In the genomic region with DNA sequence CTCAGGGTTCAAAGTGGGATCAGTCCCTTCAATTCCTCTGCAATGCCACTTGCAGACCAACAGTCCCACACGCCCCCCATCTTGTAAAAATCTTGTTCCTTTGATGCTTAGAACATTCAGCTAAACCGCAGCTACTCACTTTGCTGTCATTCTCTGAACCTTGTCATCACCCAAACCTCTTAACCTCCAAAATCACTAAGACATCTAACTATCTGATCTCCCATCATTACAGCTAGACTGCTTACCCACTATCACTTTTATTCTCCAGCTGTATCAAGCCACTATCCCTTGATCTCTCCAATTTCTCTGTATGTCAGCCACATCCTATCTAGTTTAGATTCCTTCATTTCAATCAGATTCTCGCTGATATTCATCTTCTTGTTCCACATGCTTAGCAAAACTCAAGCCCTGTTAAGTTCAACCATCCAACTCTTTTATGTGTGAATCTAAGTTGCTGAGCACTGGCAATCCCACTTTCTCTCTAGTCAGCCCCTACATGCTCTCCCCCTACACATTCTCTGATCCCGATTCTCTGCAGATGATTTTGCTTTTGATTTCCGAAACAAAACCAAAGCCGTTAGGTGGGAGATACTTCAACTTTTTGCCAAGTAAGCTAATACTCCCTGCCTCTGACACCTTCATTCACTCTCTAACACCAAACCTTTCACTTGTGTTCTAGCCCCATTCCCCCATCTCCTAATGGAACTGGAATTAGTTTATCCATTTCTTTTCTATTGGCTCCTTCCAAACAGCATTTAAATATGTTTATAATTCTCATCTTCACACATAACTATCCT, we compare ENCODE assay signal across 24 cellular contexts. TPM values are rescaled to one million over a fixed set of nuclear protein-coding genes. Genes with fewer than 3 reads are reported as not detected.
DNase-seq lines count a peak whose midpoint lies in the region; ATAC-seq, FAIRE-seq and TF ChIP-seq lines count a peak whose summit lies in the region.
"Had no signal": no experiment of that assay in that cellular context is flagged by ENCODE, and none has a peak within 500 bp of the region (broad histone marks: within the 10 kb centered on the region; RNA-seq: fewer than 3 reads in every experiment).

No MANE protein-coding gene starts in this region.

- H3K4me1 ChIP-seq in A549 (peaks cover 19% of the 10 kb centered on the region), upper lobe of right lung (peaks cover 23% of the 10 kb centered on the region), left ventricle myocardium inferior (peaks cover 36% of the 10 kb centered on the region)
- peaks cover 44% of the 10 kb centered on the region for H3K4me1 ChIP-seq in CD4-positive, CD25-positive, alpha-beta regulatory T cell (ENCODE audit: control insufficient read depth, insufficient read depth, low read length, poor library complexity, severe bottlenecking)

- DNase-seq in A549 (ENCODE audit: low read depth in 1 of 2, low spot score in 1 of 2) (no peak), immature natural killer cell (no peak), upper lobe of right lung (no peak), left ventricle myocardium inferior (no peak)
- peak in 1 of 3 donors; percentile 32 for DNase-seq in CD4-positive, CD25-positive, alpha-beta regulatory T cell
- DNase-seq in activated CD4-positive, alpha-beta memory T cell treated with anti-CD3 and anti-CD28 coated beads for 36 hours: no peak
- DNase-seq: activated CD4-positive, alpha-beta T cell treated with anti-CD3 and anti-CD28 coated beads for 4 hours; activated gamma-delta T cell treated with Interleukin-2 at 50 U/mL for 16 hours; brain microvascular endothelial cell; dermis blood vessel endothelial cell; DMS 273 treated with DMSO at 0.1 percent for 48 hours; GF-D8; left lung; MG63; mucosa of descending colon; NCI-H1930; NCI-H510A; SHP77; sigmoid colon; testis had no signal

- H3K27me3 Mint-ChIP-seq in CD4-positive, CD25-positive, alpha-beta regulatory T cell: peaks cover 5% of the 10 kb centered on the region
- H3K27me3 Mint-ChIP-seq in activated CD4-positive, alpha-beta memory T cell treated with anti-CD3 and anti-CD28 coated beads for 36 hours: no peaks in the 10 kb centered on the region
- peaks cover 6 to 10% (median 7%) of the 10 kb centered on the region in 3 donors for H3K27me3 Mint-ChIP-seq in immature natural killer cell (ENCODE audit: low read depth in 3 of 3)
- H3K27me3 Mint-ChIP-seq: B cell had no signal

- no peak for TF ChIP-seq EP300 in A549 (IDR thresholded peaks at IDR 0.05)

- H3K27ac ChIP-seq in A549 (no peak overlapping the region), upper lobe of right lung (no peak overlapping the region), left ventricle myocardium inferior (replicated peaks) (no peak overlapping the region)
- no peak overlapping the region for H3K27ac ChIP-seq in CD4-positive, CD25-positive, alpha-beta regulatory T cell (ENCODE audit: insufficient read depth, low read length, poor library complexity, severe bottlenecking)
- H3K27ac ChIP-seq: brain microvascular endothelial cell, left lung, sigmoid colon, testis had no signal

- H3K4me3 ChIP-seq in A549 (no peak overlapping the region), upper lobe of right lung (no peak overlapping the region), left ventricle myocardium inferior (no peak overlapping the region)
- peak overlapping the region; percentile 16 for H3K4me3 ChIP-seq in CD4-positive, CD25-positive, alpha-beta regulatory T cell (ENCODE audit: low read depth, low read length)
- H3K4me3 ChIP-seq: left lung, MG63, mucosa of descending colon, sigmoid colon, testis had no signal

- H3K4me1 Mint-ChIP-seq in CD4-positive, CD25-positive, alpha-beta regulatory T cell: peaks cover 14 to 78% (median 54%) of the 10 kb centered on the region in 4 donors
- peaks cover 50% of the 10 kb centered on the region for H3K4me1 Mint-ChIP-seq in activated CD4-positive, alpha-beta memory T cell treated with anti-CD3 and anti-CD28 coated beads for 36 hours (ENCODE audit: low read depth)
- peaks cover 44 to 65% of the 10 kb centered on the region in 2 donors for H3K4me1 Mint-ChIP-seq in immature natural killer cell

- POLR2A ChIA-PET in A549 (lab: Yijun Ruan, JAX): no interaction called here
- POLR2A ChIA-PET in activated CD4-positive, alpha-beta memory T cell treated with anti-CD3 and anti-CD28 coated beads for 36 hours (lab: Charles Lee): interaction anchor here (1.2 to 1.5 kb wide), 2 partner anchors 17 to 19 kb away, joined by 4 to 5 read pairs; a partner anchor contains a TSS

- H3K4me3 Mint-ChIP-seq in CD4-positive, CD25-positive, alpha-beta regulatory T cell: peak overlapping the region; percentile 5 to 53 (median 40)
- H3K4me3 Mint-ChIP-seq in activated CD4-positive, alpha-beta memory T cell treated with anti-CD3 and anti-CD28 coated beads for 36 hours: no peak overlapping the region
- H3K4me3 Mint-ChIP-seq in immature natural killer cell: no peak overlapping the region
- H3K4me3 Mint-ChIP-seq: B cell had no signal

- H3K27me3 ChIP-seq in CD4-positive, CD25-positive, alpha-beta regulatory T cell (ENCODE audit: control insufficient read depth, insufficient read depth, low read length): no peaks in the 10 kb centered on the region
- H3K27me3 ChIP-seq in upper lobe of right lung: no peaks in the 10 kb centered on the region
- H3K27me3 ChIP-seq in left ventricle myocardium inferior (ENCODE audit: low read depth): no peaks in the 10 kb centered on the region
- H3K27me3 ChIP-seq: brain microvascular endothelial cell, left lung, MG63, sigmoid colon, testis had no signal

- WGBS in A549 (ENCODE audit: missing lambda C conversion rate): 89% methylated on average over 6 of the region's 6 CpGs

- peak overlapping the region; percentile 20 to 93 (median 44) for H3K27ac Mint-ChIP-seq in CD4-positive, CD25-positive, alpha-beta regulatory T cell
- peak overlapping the region; percentile 4 for H3K27ac Mint-ChIP-seq in activated CD4-positive, alpha-beta memory T cell treated with anti-CD3 and anti-CD28 coated beads for 36 hours
- H3K27ac Mint-ChIP-seq in immature natural killer cell: peak overlapping the region in 5 of 6 donors; percentile 7 to 24 (median 9)
- H3K27ac Mint-ChIP-seq: B cell had no signal

- CTCF ChIA-PET in A549 (lab: Yijun Ruan, JAX): interaction anchor here (0.9 to 3.3 kb wide), 13 partner anchors 8 to 277 kb away, joined by 3 to 16 read pairs (median 4); a partner anchor contains a TSS
- CTCF ChIA-PET in activated CD4-positive, alpha-beta memory T cell treated with anti-CD3 and anti-CD28 coated beads for 36 hours (lab: Charles Lee): interaction anchor here (0.7 to 1.5 kb wide), 5 partner anchors 17 to 331 kb away, joined by 3 to 8 read pairs (median 3); no protein-coding TSS in a partner anchor

- no peak overlapping the region for H3K4me2 ChIP-seq in A549

- H3K9me3 ChIP-seq in A549: no peaks in the 10 kb centered on the region
- no peaks in the 10 kb centered on the region for H3K9me3 ChIP-seq in CD4-positive, CD25-positive, alpha-beta regulatory T cell (ENCODE audit: control insufficient read depth in 2 of 2, low read length in 2 of 2)
- H3K9me3 ChIP-seq in upper lobe of right lung: no peaks in the 10 kb centered on the region
- no peaks in the 10 kb centered on the region for H3K9me3 ChIP-seq in left ventricle myocardium inferior (replicated peaks)
- H3K9me3 ChIP-seq: left lung, MG63, mucosa of descending colon, sigmoid colon, testis had no signal

- TF ChIP-seq RAD21 in A549 (conservative IDR thresholded peaks at IDR 0.05 in 1 of 2, IDR thresholded peaks at IDR 0.05 in 1 of 2): no peak

- H3K36me3 ChIP-seq in CD4-positive, CD25-positive, alpha-beta regulatory T cell (ENCODE audit: control insufficient read depth, insufficient read depth, low read length): peaks cover 3% of the 10 kb centered on the region
- H3K36me3 ChIP-seq in upper lobe of right lung: peaks cover 5% of the 10 kb centered on the region
- H3K36me3 ChIP-seq in left ventricle myocardium inferior: peaks cover 9% of the 10 kb centered on the region
- H3K36me3 ChIP-seq: brain microvascular endothelial cell had no signal

- FAIRE-seq in A549 (lab: Jason Lieb, UNC): no peak
- FAIRE-seq: GM12892, HTR-8/SVneo had no signal

- H3K36me3 Mint-ChIP-seq in CD4-positive, CD25-positive, alpha-beta regulatory T cell: peaks cover 18% of the 10 kb centered on the region
- peaks cover 8% of the 10 kb centered on the region for H3K36me3 Mint-ChIP-seq in activated CD4-positive, alpha-beta memory T cell treated with anti-CD3 and anti-CD28 coated beads for 36 hours
- no peaks in the 10 kb centered on the region for H3K36me3 Mint-ChIP-seq in immature natural killer cell

- no peak for TF ChIP-seq POLR2A in A549 (IDR thresholded peaks at IDR 0.05; ENCODE audit: low read length)

- ATAC-seq in A549: no peak
- no peak for ATAC-seq in CD4-positive, CD25-positive, alpha-beta regulatory T cell (ENCODE audit: low read depth in 2 of 2)
- ATAC-seq in upper lobe of right lung: no peak
- no peak for ATAC-seq in GM21723 (IDR thresholded peaks at IDR 0.05; ENCODE audit: unreplicated experiment)
- ATAC-seq: left lung, mucosa of descending colon had no signal

- intact Hi-C loops in activated CD4-positive, alpha-beta memory T cell treated with anti-CD3 and anti-CD28 coated beads for 36 hours (cut with micrococcal nuclease): no loop called here
- intact Hi-C loops in upper lobe of right lung (cut with DNase I): no loop called here
- intact Hi-C loops in left ventricle myocardium inferior (cut with micrococcal nuclease): no loop called here

- TF ChIP-seq CTCF in A549 (IDR thresholded peaks at IDR 0.05): no peak
- no peak for TF ChIP-seq CTCF in upper lobe of right lung (IDR thresholded peaks at IDR 0.05)
- no peak for TF ChIP-seq CTCF in left ventricle myocardium inferior (IDR thresholded peaks at IDR 0.05; ENCODE audit: borderline replicate concordance)

- no peaks in the 10 kb centered on the region for H3K9me3 Mint-ChIP-seq in CD4-positive, CD25-positive, alpha-beta regulatory T cell
- no peaks in the 10 kb centered on the region for H3K9me3 Mint-ChIP-seq in activated CD4-positive, alpha-beta memory T cell treated with anti-CD3 and anti-CD28 coated beads for 36 hours
- H3K9me3 Mint-ChIP-seq in immature natural killer cell: no peaks in the 10 kb centered on the region

RNA-seq across cellular contexts. Expression of a gene that starts 4.6 kb away (rescaled TPM):
- polyA plus RNA-seq in A549 (2011; rRNA removed) (101 and 130 TPM in 2 replicates), A549 (2017; fragmentation: RNase III; extraction: RNeasy Plus Mini Kit Qiagen cat#74134 plus additional on column Dnase treatment) (69.2 to 78.2 TPM (median 75.4 TPM) in 3 replicates), immature natural killer cell (10 to 100 TPM; 22.1 to 43.7 (median 34.7) TPM)
- 77.7 and 97.8 TPM in 2 replicates for polyA plus RNA-seq in A549 (2012; cell fraction: cytosol; rRNA removed)
- 154 and 161 TPM in 2 replicates for polyA plus RNA-seq in A549 (2012; cell fraction: nucleus; rRNA removed)
- 100 and 126 TPM in 2 replicates for polyA minus RNA-seq in A549 (2011; rRNA and poly(A)+ RNA removed)
- 52.8 TPM for total RNA-seq in CD4-positive, CD25-positive, alpha-beta regulatory T cell
- polyA plus RNA-seq in CD4-positive, CD25-positive, alpha-beta regulatory T cell: 10 to 100 TPM; 27.5 to 45.8 (median 35.3) TPM
- 10 to 100 TPM; 55.2 to 64.5 TPM for total RNA-seq in activated CD4-positive, alpha-beta memory T cell treated with anti-CD3 and anti-CD28 coated beads for 36 hours
- total RNA-seq in upper lobe of right lung (54.4 TPM), left ventricle myocardium inferior (16.2 TPM)

RNA-seq across cellular contexts. Expression of a gene that starts 18.1 kb away (rescaled TPM):
- polyA plus RNA-seq in A549 (2011; rRNA removed) (62.8 and 90.3 TPM in 2 replicates), A549 (2017; fragmentation: RNase III; extraction: RNeasy Plus Mini Kit Qiagen cat#74134 plus additional on column Dnase treatment) (73.5 to 75.8 TPM (median 74.5 TPM) in 3 replicates), immature natural killer cell (10 to 100 TPM; 21.3 to 33.1 (median 24.7) TPM)
- polyA plus RNA-seq in A549 (2012; cell fraction: cytosol; rRNA removed): 55.2 and 60.3 TPM in 2 replicates
- polyA plus RNA-seq in A549 (2012; cell fraction: nucleus; rRNA removed): 84.3 and 131 TPM in 2 replicates
- polyA minus RNA-seq in A549 (2011; rRNA and poly(A)+ RNA removed): 72.8 and 84.0 TPM in 2 replicates
- total RNA-seq in CD4-positive, CD25-positive, alpha-beta regulatory T cell: 33.2 TPM
- 10 to 100 TPM; 27.3 to 38.8 (median 34.5) TPM for polyA plus RNA-seq in CD4-positive, CD25-positive, alpha-beta regulatory T cell
- total RNA-seq in activated CD4-positive, alpha-beta memory T cell treated with anti-CD3 and anti-CD28 coated beads for 36 hours: 10 to 100 TPM; 34.6 to 36.5 TPM
- total RNA-seq in upper lobe of right lung (35.0 TPM), left ventricle myocardium inferior (34.1 TPM)

RNA-seq across cellular contexts. Expression of a gene that starts 18.4 kb away (rescaled TPM):
- polyA plus RNA-seq in A549 (2011; rRNA removed): 141 and 158 TPM in 2 replicates
- 137 and 149 TPM in 2 replicates for polyA plus RNA-seq in A549 (2012; cell fraction: cytosol; rRNA removed)
- 150 and 155 TPM in 2 replicates for polyA plus RNA-seq in A549 (2012; cell fraction: nucleus; rRNA removed)
- polyA plus RNA-seq in A549 (2017; fragmentation: RNase III; extraction: RNeasy Plus Mini Kit Qiagen cat#74134 plus additional on column Dnase treatment): 150 to 166 TPM (median 154 TPM) in 3 replicates
- polyA minus RNA-seq in A549 (2011; rRNA and poly(A)+ RNA removed): 117 and 132 TPM in 2 replicates
- total RNA-seq in CD4-positive, CD25-positive, alpha-beta regulatory T cell: 85.5 TPM
- polyA plus RNA-seq in CD4-positive, CD25-positive, alpha-beta regulatory T cell: 100 to 1,000 TPM; 224 to 262 (median 243) TPM
- total RNA-seq in activated CD4-positive, alpha-beta memory T cell treated with anti-CD3 and anti-CD28 coated beads for 36 hours: 10 to 100 TPM; 91.2 to 93.2 TPM
- polyA plus RNA-seq in immature natural killer cell: 100 to 1,000 TPM; 236 to 321 (median 261) TPM
- total RNA-seq in upper lobe of right lung: 97.6 TPM
- 58.9 TPM for total RNA-seq in left ventricle myocardium inferior

RNA-seq across cellular contexts. Expression of a gene that starts 28.5 kb away (rescaled TPM):
- polyA plus RNA-seq in A549 (2011; rRNA removed): 9.9 and 10.8 TPM in 2 replicates
- polyA plus RNA-seq in A549 (2012; cell fraction: cytosol; rRNA removed): 17.4 and 22.5 TPM in 2 replicates
- polyA plus RNA-seq in A549 (2012; cell fraction: nucleus; rRNA removed): 45.0 and 49.8 TPM in 2 replicates
- polyA plus RNA-seq in A549 (2017; fragmentation: RNase III; extraction: RNeasy Plus Mini Kit Qiagen cat#74134 plus additional on column Dnase treatment): 13.1 to 22.7 TPM (median 22.1 TPM) in 3 replicates
- 12.3 and 13.8 TPM in 2 replicates for polyA minus RNA-seq in A549 (2011; rRNA and poly(A)+ RNA removed)
- 20.9 TPM for total RNA-seq in CD4-positive, CD25-positive, alpha-beta regulatory T cell
- polyA plus RNA-seq in CD4-positive, CD25-positive, alpha-beta regulatory T cell: 1 to 10 TPM; 1.4 to 4.9 (median 3.5) TPM
- 1 to 10 TPM; 8.6 to 9.7 TPM for total RNA-seq in activated CD4-positive, alpha-beta memory T cell treated with anti-CD3 and anti-CD28 coated beads for 36 hours
- 1 to 10 TPM; 2.2 to 6.3 (median 2.7) TPM for polyA plus RNA-seq in immature natural killer cell
- 14.2 TPM for total RNA-seq in upper lobe of right lung
- 6.7 TPM for total RNA-seq in left ventricle myocardium inferior

RNA-seq across cellular contexts. Expression of a gene that starts 29.1 kb away (rescaled TPM):
- polyA plus RNA-seq in A549 (2011; rRNA removed) (130 and 157 TPM in 2 replicates), A549 (2017; fragmentation: RNase III; extraction: RNeasy Plus Mini Kit Qiagen cat#74134 plus additional on column Dnase treatment) (61.4 to 70.5 TPM (median 67.7 TPM) in 3 replicates), immature natural killer cell (100 to 1,000 TPM; 101 to 276 (median 130) TPM)
- polyA plus RNA-seq in A549 (2012; cell fraction: cytosol; rRNA removed): 133 and 139 TPM in 2 replicates
- polyA plus RNA-seq in A549 (2012; cell fraction: nucleus; rRNA removed): 126 and 187 TPM in 2 replicates
- 164 and 218 TPM in 2 replicates for polyA minus RNA-seq in A549 (2011; rRNA and poly(A)+ RNA removed)
- 56.7 TPM for total RNA-seq in CD4-positive, CD25-positive, alpha-beta regulatory T cell
- 100 to 1,000 TPM; 124 to 166 (median 133) TPM for polyA plus RNA-seq in CD4-positive, CD25-positive, alpha-beta regulatory T cell
- total RNA-seq in activated CD4-positive, alpha-beta memory T cell treated with anti-CD3 and anti-CD28 coated beads for 36 hours: 10 to 100 TPM; 85.5 to 86.0 TPM
- total RNA-seq in upper lobe of right lung (80.4 TPM), left ventricle myocardium inferior (59.2 TPM)

Comparison
In these comparisons a context has a peak if more than half of its experiments do, and no peak if none do; other contexts are left out.
1. H3K4me3 Mint-ChIP-seq: peak in CD4-positive, CD25-positive, alpha-beta regulatory T cell (4 of 4); none in activated CD4-positive, alpha-beta memory T cell treated with anti-CD3 and anti-CD28 coated beads for 36 hours (single experiment) and immature natural killer cell (0 of 5).
2. Peak in every context shown above with its lines, with median percentiles within 50 percentile points of each other: H3K27ac Mint-ChIP-seq.